In the genomic region with DNA sequence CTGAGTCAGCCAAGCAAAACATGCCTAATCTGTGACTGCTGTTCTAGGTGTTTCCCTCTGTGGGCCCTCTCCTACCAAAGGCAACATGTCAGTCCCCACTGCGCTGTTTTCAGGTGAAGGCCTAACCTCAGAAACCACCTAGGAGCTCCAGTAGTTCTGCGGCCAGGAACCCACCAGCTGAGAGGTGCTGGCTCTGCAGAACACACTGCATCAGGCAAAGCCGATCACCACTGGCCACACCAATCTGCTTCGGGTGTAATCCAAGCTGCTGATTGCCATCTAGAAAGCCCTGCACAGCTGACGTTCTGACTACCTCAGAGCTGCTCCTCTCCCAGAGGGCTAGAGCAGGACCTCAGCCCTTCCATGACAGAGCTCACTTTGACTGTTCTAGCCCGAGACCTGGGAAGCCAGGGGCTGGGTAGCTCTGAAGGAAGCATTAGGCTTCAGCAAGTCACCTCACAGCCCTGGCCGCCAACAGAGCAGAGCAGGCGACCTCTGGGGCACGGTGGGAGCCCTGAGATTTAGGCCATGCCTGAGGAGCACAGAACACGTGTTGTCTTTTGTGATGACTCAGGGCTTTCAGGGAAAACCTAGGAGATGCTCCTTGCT, we compare ENCODE assay signal across 10 cellular contexts. TPM values are rescaled to one million over a fixed set of nuclear protein-coding genes. Genes with fewer than 3 reads are reported as not detected.
DNase-seq lines count a peak whose midpoint lies in the region; ATAC-seq and TF ChIP-seq lines count a peak whose summit lies in the region.
"Had no signal": no experiment of that assay in that cellular context is flagged by ENCODE, and none has a peak within 500 bp of the region (broad histone marks: within the 10 kb centered on the region; RNA-seq: fewer than 3 reads in every experiment).

No MANE protein-coding gene starts in this region.

- TF ChIP-seq POLR2A in thyroid gland (IDR thresholded peaks at IDR 0.05), result no peak

- H3K4me1 Mint-ChIP-seq in activated CD4-positive, alpha-beta T cell treated with anti-CD3 and anti-CD28 coated beads for 36 hours, result peaks cover 77% of the 10 kb centered on the region
- H3K4me1 Mint-ChIP-seq in stimulated activated naive CD8-positive, alpha-beta T cell treated with anti-CD3 and anti-CD28 coated beads, Interleukin-15, amount 100 ng/mL, for 72 hours, result peaks cover 93% of the 10 kb centered on the region

- H3K27me3 ChIP-seq in effector memory CD4-positive, alpha-beta T cell (replicated peaks; ENCODE audit: control insufficient read depth, insufficient read depth, low read length, poor library complexity, severe bottlenecking), result no peaks in the 10 kb centered on the region
- H3K27me3 ChIP-seq in thyroid gland, result no peaks in the 10 kb centered on the region

- intact Hi-C loops in activated CD4-positive, alpha-beta T cell treated with anti-CD3 and anti-CD28 coated beads for 36 hours (cut with DNase I, micrococcal nuclease), result no loop called here
- intact Hi-C loops in thyroid gland (cut with DNase I), result no loop called here

- CTCF ChIA-PET in activated CD4-positive, alpha-beta T cell treated with anti-CD3 and anti-CD28 coated beads for 36 hours (lab: Charles Lee), result interaction anchor here (0.8 to 5.0 kb wide), 7 partner anchors 10 to 838 kb away, joined by 3 to 48 read pairs (median 4); no protein-coding TSS in a partner anchor

- H3K4me1 ChIP-seq in effector memory CD4-positive, alpha-beta T cell (ENCODE audit: control insufficient read depth, insufficient read depth, low read length, poor library complexity, severe bottlenecking), result peaks cover 36% of the 10 kb centered on the region
- H3K4me1 ChIP-seq in thyroid gland, result no peaks in the 10 kb centered on the region

- no peak overlapping the region for H3K4me3 ChIP-seq in effector memory CD4-positive, alpha-beta T cell (ENCODE audit: insufficient read depth, low read depth, low read length, poor library complexity, severe bottlenecking)
- H3K4me3 ChIP-seq in thyroid gland (replicated peaks in 1 of 3), result no peak overlapping the region
- H3K4me3 ChIP-seq: PC-9 had no signal

- H3K27ac Mint-ChIP-seq in activated CD4-positive, alpha-beta T cell treated with anti-CD3 and anti-CD28 coated beads for 36 hours, result peak overlapping the region; percentile 51
- peak overlapping the region; percentile 40 to 71 for H3K27ac Mint-ChIP-seq in stimulated activated naive CD8-positive, alpha-beta T cell treated with anti-CD3 and anti-CD28 coated beads, Interleukin-15, amount 100 ng/mL, for 72 hours

- peak; percentile 55 for DNase-seq in activated CD4-positive, alpha-beta T cell treated with anti-CD3 and anti-CD28 coated beads for 36 hours
- no peak for DNase-seq in activated CD4-positive, alpha-beta T cell treated with anti-CD3 and anti-CD28 coated beads for 1 hour
- DNase-seq in activated T-cell treated with anti-CD3 and anti-CD28 coated beads, Interleukin-2, amount 50 U/mL, for 1 hour, result peak; percentile 49
- peak in 2 of 3 donors; percentile 18 to 36 for DNase-seq in effector memory CD4-positive, alpha-beta T cell
- DNase-seq in stimulated activated naive CD8-positive, alpha-beta T cell treated with anti-CD3 and anti-CD28 coated beads, Interleukin-15, amount 100 ng/mL, for 72 hours, result peak; percentile 51 to 77
- DNase-seq in DMS 273 (lab: John Stamatoyannopoulos, UW; ENCODE audit: unreplicated experiment) (no peak), thyroid gland (no peak), NCI-H2196 (lab: John Stamatoyannopoulos, UW; ENCODE audit: unreplicated experiment) (no peak)
- DNase-seq: NCI-H1417 treated with DMSO at 0.1 percent for 48 hours, PC-9 had no signal

- no peaks in the 10 kb centered on the region for H3K9me3 Mint-ChIP-seq in activated CD4-positive, alpha-beta T cell treated with anti-CD3 and anti-CD28 coated beads for 36 hours (ENCODE audit: low read depth)
- no peaks in the 10 kb centered on the region for H3K9me3 Mint-ChIP-seq in stimulated activated naive CD8-positive, alpha-beta T cell treated with anti-CD3 and anti-CD28 coated beads, Interleukin-15, amount 100 ng/mL, for 72 hours

- H3K4me3 Mint-ChIP-seq in activated CD4-positive, alpha-beta T cell treated with anti-CD3 and anti-CD28 coated beads for 36 hours, result no peak overlapping the region
- peak overlapping the region; percentile 27 to 69 for H3K4me3 Mint-ChIP-seq in stimulated activated naive CD8-positive, alpha-beta T cell treated with anti-CD3 and anti-CD28 coated beads, Interleukin-15, amount 100 ng/mL, for 72 hours

- H3K36me3 ChIP-seq in effector memory CD4-positive, alpha-beta T cell (ENCODE audit: control insufficient read depth, insufficient read depth, low read length), result peaks cover 24% of the 10 kb centered on the region
- H3K36me3 ChIP-seq in thyroid gland, result peaks cover 8 to 26% of the 10 kb centered on the region in 2 donors

- peak; percentile 46 for ATAC-seq in activated CD4-positive, alpha-beta T cell treated with anti-CD3 and anti-CD28 coated beads for 36 hours
- peak; percentile 80 for ATAC-seq in stimulated activated naive CD8-positive, alpha-beta T cell treated with anti-CD3 and anti-CD28 coated beads, Interleukin-15, amount 100 ng/mL, for 72 hours

- H3K36me3 Mint-ChIP-seq in activated CD4-positive, alpha-beta T cell treated with anti-CD3 and anti-CD28 coated beads for 36 hours (ENCODE audit: low read depth), result peaks cover 22% of the 10 kb centered on the region

- H3K27ac ChIP-seq in effector memory CD4-positive, alpha-beta T cell (ENCODE audit: insufficient read depth, low read length, poor library complexity, severe bottlenecking), result peak overlapping the region; percentile 58
- H3K27ac ChIP-seq in thyroid gland, result no peak overlapping the region
- H3K27ac ChIP-seq: PC-9 had no signal

- WGBS in thyroid gland, 2 donors, result 90 to 93% methylated on average over 9 to 10 of the region's 10 CpGs

- POLR2A ChIA-PET in activated CD4-positive, alpha-beta T cell treated with anti-CD3 and anti-CD28 coated beads for 36 hours (lab: Charles Lee), result interaction anchor here (0.6 kb wide), 1 partner anchor 87 kb away, joined by 3 read pairs; no protein-coding TSS in a partner anchor

- H3K9me3 ChIP-seq in effector memory CD4-positive, alpha-beta T cell (ENCODE audit: control insufficient read depth, low read length), result no peaks in the 10 kb centered on the region
- H3K9me3 ChIP-seq in thyroid gland, result no peaks in the 10 kb centered on the region

- no peak for TF ChIP-seq CTCF in thyroid gland (IDR thresholded peaks at IDR 0.05)

- no peaks in the 10 kb centered on the region for H3K27me3 Mint-ChIP-seq in activated CD4-positive, alpha-beta T cell treated with anti-CD3 and anti-CD28 coated beads for 36 hours
- no peaks in the 10 kb centered on the region for H3K27me3 Mint-ChIP-seq in stimulated activated naive CD8-positive, alpha-beta T cell treated with anti-CD3 and anti-CD28 coated beads, Interleukin-15, amount 100 ng/mL, for 72 hours

RNA-seq across cellular contexts. Expression of gene CAMK2G, which starts 14.8 kb away (rescaled TPM):
- 10 to 100 TPM; 16.4 to 19.4 TPM for total RNA-seq in activated CD4-positive, alpha-beta T cell treated with anti-CD3 and anti-CD28 coated beads for 36 hours
- 10 to 100 TPM; 21.2 to 27.4 (median 22.3) TPM for total RNA-seq in thyroid gland

RNA-seq across cellular contexts. Expression of gene NDST2, which starts 48.1 kb away (rescaled TPM):
- total RNA-seq in activated CD4-positive, alpha-beta T cell treated with anti-CD3 and anti-CD28 coated beads for 36 hours, result 10 to 100 TPM; 54.7 to 65.0 TPM
- 10 to 100 TPM; 12.1 to 31.0 (median 25.0) TPM for total RNA-seq in thyroid gland

RNA-seq across cellular contexts. Expression of gene PLAU, which starts 51.4 kb away (rescaled TPM):
- total RNA-seq in activated CD4-positive, alpha-beta T cell treated with anti-CD3 and anti-CD28 coated beads for 36 hours, result under 1 TPM in 1 of 2 experiments, not detected in 1; 0.16 TPM
- total RNA-seq in thyroid gland, result 10 to 100 TPM in 1 of 4 donors, 1 to 10 TPM in 3; 3.8 to 13.3 (median 7.3) TPM

Comparison
In these comparisons a context has a peak if more than half of its experiments do, and no peak if none do; other contexts are left out.
1. DNase-seq: peak in activated CD4-positive, alpha-beta T cell treated with anti-CD3 and anti-CD28 coated beads for 36 hours (single experiment), activated T-cell treated with anti-CD3 and anti-CD28 coated beads, Interleukin-2, amount 50 U/mL, for 1 hour (single experiment), effector memory CD4-positive, alpha-beta T cell (2 of 3) and stimulated activated naive CD8-positive, alpha-beta T cell treated with anti-CD3 and anti-CD28 coated beads, Interleukin-15, amount 100 ng/mL, for 72 hours (2 of 2); none in activated CD4-positive, alpha-beta T cell treated with anti-CD3 and anti-CD28 coated beads for 1 hour (single experiment), DMS 273 (single experiment), thyroid gland (0 of 2) and NCI-H2196 (single experiment).
2. RNA of gene PLAU, which starts 51.4 kb away (total RNA-seq): 3.8 to 13.3 TPM in thyroid gland; 0.16 TPM in activated CD4-positive, alpha-beta T cell treated with anti-CD3 and anti-CD28 coated beads for 36 hours; every median in the first group is over 4 times any median in the second.